14 cellular contexts compared by ENCODE assay signal in the genomic region with DNA sequence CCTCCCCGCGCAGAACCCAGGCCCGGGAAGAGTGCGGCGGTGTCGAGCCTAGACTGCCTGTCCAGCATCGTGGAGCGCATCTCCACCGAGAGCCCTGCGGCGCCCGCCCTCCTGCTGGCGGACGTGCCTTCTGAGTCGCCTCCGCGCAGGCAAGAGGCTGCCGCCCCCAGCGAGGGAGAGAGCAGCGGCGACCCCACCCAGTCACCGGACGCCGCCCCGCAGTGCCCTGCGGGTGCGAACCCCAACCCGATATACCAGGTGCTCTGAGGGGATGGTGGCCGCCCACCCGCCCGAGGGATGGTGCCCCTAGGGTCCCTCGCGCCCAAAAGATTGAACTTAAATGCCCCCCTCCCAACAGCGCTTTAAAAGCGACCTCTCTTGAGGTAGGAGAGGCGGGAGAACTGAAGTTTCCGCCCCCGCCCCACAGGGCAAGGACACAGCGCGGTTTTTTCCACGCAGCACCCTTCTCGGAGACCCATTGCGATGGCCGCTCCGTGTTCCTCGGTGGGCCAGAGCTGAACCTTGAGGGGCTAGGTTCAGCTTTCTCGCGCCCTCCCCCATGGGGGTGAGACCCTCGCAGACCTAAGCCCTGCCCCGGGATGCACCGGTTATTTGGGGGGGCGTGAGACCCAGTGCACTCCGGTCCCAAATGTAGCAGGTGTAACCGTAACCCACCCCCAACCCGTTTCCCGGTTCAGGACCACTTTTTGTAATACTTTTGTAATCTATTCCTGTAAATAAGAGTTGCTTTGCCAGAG. TPM values are rescaled to one million over a fixed set of nuclear protein-coding genes. Genes with fewer than 3 reads are reported as not detected.
DNase-seq lines count a peak whose midpoint lies in the region; ATAC-seq and TF ChIP-seq lines count a peak whose summit lies in the region.
"Had no signal": no experiment of that assay in that cellular context is flagged by ENCODE, and none has a peak within 500 bp of the region (broad histone marks: within the 10 kb centered on the region; RNA-seq: fewer than 3 reads in every experiment).

No MANE protein-coding gene starts in this region.

- no peak overlapping the region for H3K9ac ChIP-seq in HUES6 (ENCODE audit: low read length)
- no peak overlapping the region for H3K9ac ChIP-seq in endodermal cell (ENCODE audit: extremely low read depth, low read length, poor library complexity, severe bottlenecking)

- H3K36me3 ChIP-seq in HUES6 (ENCODE audit: control insufficient read depth, insufficient read depth, low read length) (no peaks in the 10 kb centered on the region), endodermal cell (ENCODE audit: control insufficient read depth, insufficient read depth, low read length) (no peaks in the 10 kb centered on the region), psoas muscle (ENCODE audit: insufficient read depth in 1 of 2, low read depth in 1 of 2) (peaks cover 0 to 22% of the 10 kb centered on the region in 2 donors)

- ATAC-seq in psoas muscle (peak in 1 of 4 donors; percentile 6), GM21576 (IDR thresholded peaks at IDR 0.05; ENCODE audit: unreplicated experiment) (no peak), HG02852 (IDR thresholded peaks at IDR 0.05; ENCODE audit: unreplicated experiment) (no peak), natural killer cell (no peak)
- ATAC-seq: body of pancreas had no signal

- H3K36me3 Mint-ChIP-seq in endodermal cell (ENCODE audit: low read depth) (no peaks in the 10 kb centered on the region), natural killer cell (no peaks in the 10 kb centered on the region)

- H3K27me3 ChIP-seq in HUES6 (ENCODE audit: control insufficient read depth, insufficient read depth, low read length) = peaks cover 100% of the 10 kb centered on the region
- peaks cover 100% of the 10 kb centered on the region for H3K27me3 ChIP-seq in endodermal cell (ENCODE audit: control insufficient read depth, insufficient read depth, low read length, poor library complexity, severe bottlenecking)
- peaks cover 0 to 14% (median 0%) of the 10 kb centered on the region in 3 donors for H3K27me3 ChIP-seq in psoas muscle (ENCODE audit: insufficient read depth in 3 of 3, low read length in 2 of 3)

- no peak for TF ChIP-seq CTCF in endodermal cell (conservative IDR thresholded peaks at IDR 0.05)
- TF ChIP-seq CTCF in psoas muscle (IDR thresholded peaks at IDR 0.05) = no peak
- TF ChIP-seq CTCF in natural killer cell (IDR thresholded peaks at IDR 0.05) = no peak

- H3K27ac Mint-ChIP-seq in endodermal cell (no peak overlapping the region), natural killer cell (no peak overlapping the region)

- WGBS in endodermal cell (ENCODE audit: insufficient coverage in 1 of 2, insufficient read length in 1 of 2), 2 experiments = 11 to 13% methylated on average over 25 to 56 of the region's 56 CpGs
- WGBS in psoas muscle, 3 donors = 4 to 8% (median 5%) methylated on average over 50 to 56 of the region's 56 CpGs

- H3K4me1 Mint-ChIP-seq in endodermal cell (peaks cover 7% of the 10 kb centered on the region), natural killer cell (no peaks in the 10 kb centered on the region)

- intact Hi-C loops in psoas muscle (cut with DNase I) = loop anchor here (2.0 to 10.0 kb wide), 5 partner anchors 34 to 647 kb away; a partner anchor contains a TSS
- intact Hi-C loops in natural killer cell (cut with micrococcal nuclease) = no loop called here

- H3K27me3 Mint-ChIP-seq in endodermal cell (ENCODE audit: insufficient read depth) = peaks cover 69% of the 10 kb centered on the region
- H3K27me3 Mint-ChIP-seq in natural killer cell (ENCODE audit: low read depth in 2 of 2) = peaks cover 24 to 31% of the 10 kb centered on the region in 2 donors

- peak overlapping the region; percentile 43 for H3K4me3 ChIP-seq in HUES6 (ENCODE audit: low read depth, low read length)
- no peak overlapping the region for H3K4me3 ChIP-seq in endodermal cell (ENCODE audit: low read length)
- peak overlapping the region; percentile 75 for H3K4me3 ChIP-seq in psoas muscle
- H3K4me3 ChIP-seq: body of pancreas had no signal

- H3K27ac ChIP-seq in HUES6 (ENCODE audit: low read depth, low read length) (no peak overlapping the region), endodermal cell (ENCODE audit: low read depth, low read length) (no peak overlapping the region), psoas muscle (peak overlapping the region; percentile 94)
- H3K27ac ChIP-seq: body of pancreas had no signal

- H3K9me3 ChIP-seq in HUES6 (ENCODE audit: control insufficient read depth, insufficient read depth, low read depth, low read length) (no peaks in the 10 kb centered on the region), endodermal cell (ENCODE audit: control insufficient read depth, low read length) (no peaks in the 10 kb centered on the region), psoas muscle (no peaks in the 10 kb centered on the region)
- H3K9me3 ChIP-seq: body of pancreas had no signal

- peak overlapping the region; percentile 20 for H3K4me3 Mint-ChIP-seq in endodermal cell
- no peak overlapping the region for H3K4me3 Mint-ChIP-seq in natural killer cell

- H3K4me1 ChIP-seq in HUES6 (ENCODE audit: control insufficient read depth, insufficient read depth, low read length) = peaks cover 27% of the 10 kb centered on the region
- no peaks in the 10 kb centered on the region for H3K4me1 ChIP-seq in endodermal cell (ENCODE audit: control insufficient read depth, insufficient read depth, low read length)
- peaks cover 7% of the 10 kb centered on the region for H3K4me1 ChIP-seq in psoas muscle

- H3K9me3 Mint-ChIP-seq in endodermal cell (no peaks in the 10 kb centered on the region), natural killer cell (no peaks in the 10 kb centered on the region)

- DNase-seq in ELR (ENCODE audit: low read depth) (peak; percentile 23), endodermal cell (no peak), psoas muscle (peak in 1 of 2 donors; percentile 57), natural killer cell (no peak)
- DNase-seq: activated CD4-positive, alpha-beta T cell treated with anti-CD3 and anti-CD28 coated beads, Interleukin-2, amount 50 U/mL, for 4 hours; effector memory CD4-positive, alpha-beta T cell; NCI-H1092; T-helper 9 cell had no signal

RNA-seq across cellular contexts. Expression of a gene that starts 2.0 kb away (rescaled TPM):
- total RNA-seq in endodermal cell = not detected
- polyA plus RNA-seq in endodermal cell (2013, experiment 1 of 2) = not detected
- polyA plus RNA-seq in endodermal cell (2013, experiment 2 of 2) = not detected
- 10 to 100 TPM; 45.6 to 95.7 (median 60.4) TPM for total RNA-seq in psoas muscle
- polyA plus RNA-seq in psoas muscle = 10 to 100 TPM in 1 of 3 donors, 1 to 10 TPM in 2; 5.0 to 63.6 (median 6.8) TPM
- not detected for total RNA-seq in natural killer cell
- total RNA-seq: body of pancreas, HT1080 had no signal

RNA-seq across cellular contexts. Expression of a gene that starts 13.2 kb away (rescaled TPM):
- total RNA-seq in endodermal cell (not detected), psoas muscle (1 to 10 TPM in 1 of 4 donors, under 1 TPM in 3; 0.05 to 1.1 (median 0.47) TPM), natural killer cell (not detected)
- 1.3 TPM for polyA plus RNA-seq in endodermal cell (2013, experiment 1 of 2)
- 1.3 TPM for polyA plus RNA-seq in endodermal cell (2013, experiment 2 of 2)
- under 1 TPM; 0.01 to 0.13 (median 0.05) TPM for polyA plus RNA-seq in psoas muscle
- total RNA-seq: fibroblast of villous mesenchyme had no signal

Comparison
In these comparisons a context has a peak if more than half of its experiments do, and no peak if none do; other contexts are left out.
1. RNA of a gene that starts 2.0 kb away (total RNA-seq): 45.6 to 95.7 TPM in psoas muscle; not detected in endodermal cell and not detected in natural killer cell; every median in the first group is over 10 times any median in the second.